6 cellular contexts compared by ENCODE assay signal in the genomic region with DNA sequence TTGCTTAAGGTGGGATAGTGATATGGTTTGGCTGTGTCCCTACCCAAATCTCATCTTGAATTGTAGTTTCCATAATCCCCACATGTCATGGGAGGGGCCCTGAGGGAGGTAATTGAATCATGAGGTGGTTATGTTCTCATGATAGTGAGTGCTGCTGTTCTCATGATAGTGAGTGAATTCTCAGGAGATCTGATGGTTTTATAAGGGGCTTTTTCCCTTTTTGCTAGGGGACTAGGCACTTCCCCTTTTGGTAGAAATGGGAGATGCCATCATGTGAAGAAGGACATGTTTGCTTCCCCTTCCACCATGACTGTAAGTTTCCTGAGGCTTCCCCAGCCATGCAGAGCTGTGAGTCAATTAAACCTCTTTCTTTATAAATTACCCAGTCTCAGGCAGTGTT.
DNase-seq lines count a peak whose midpoint lies in the region; ATAC-seq, FAIRE-seq and TF ChIP-seq lines count a peak whose summit lies in the region.
"Not testable (repeated sequence)": the region's sequence is repeated elsewhere in the genome, so short reads cannot be mapped to it uniquely, and the experiment has no call there.

No MANE protein-coding gene starts in this region.

- intact Hi-C loops in activated B cell treated with CpG ODN at 0.5 μM for 24 hours (cut with micrococcal nuclease): loop anchor here (1.0 kb wide), 1 partner anchor 173 kb away; no protein-coding TSS in a partner anchor
- intact Hi-C loops in K562 (cut with micrococcal nuclease): not testable (repeated sequence)

- not testable (repeated sequence) for H3K36me3 ChIP-seq in K562 (ENCODE audit: control insufficient read depth, insufficient read depth, low read length)

- not testable (repeated sequence) for TF ChIP-seq CTCF in activated B cell treated with CpG ODN at 0.5 μM for 24 hours (IDR thresholded peaks at IDR 0.05); K562 (IDR thresholded peaks at IDR 0.05 in 2 of 3, conservative IDR thresholded peaks at IDR 0.05 in 1 of 3; ENCODE audit: insufficient read depth in 2 of 3, low read depth in 1 of 3, low read length in 3 of 3)

- not testable (repeated sequence) for H3K79me2 ChIP-seq in K562 (ENCODE audit: control insufficient read depth, insufficient read depth, low read length)

- not testable (repeated sequence) for TF ChIP-seq POLR2A in K562 (conservative IDR thresholded peaks at IDR 0.05)

- H4K20me1 ChIP-seq in K562 (replicated peaks; ENCODE audit: control insufficient read depth, insufficient read depth, low read length): not testable (repeated sequence)

- not testable (repeated sequence) for H3K9me3 ChIP-seq in K562 (replicated peaks; ENCODE audit: control insufficient read depth, insufficient read depth, low read depth, low read length)

- H3K4me2 ChIP-seq in K562 (ENCODE audit: insufficient read depth, low read length): not testable (repeated sequence)

- not testable (repeated sequence) for H3K9me1 ChIP-seq in K562 (ENCODE audit: control insufficient read depth, insufficient read depth, low read length)

- H3K4me1 Mint-ChIP-seq in activated B cell treated with CpG ODN at 0.5 μM for 24 hours, naive B cell: not testable (repeated sequence)

- FAIRE-seq in K562 (lab: Jason Lieb, UNC): not testable (repeated sequence)

- DNase-seq in KBM-7 (peak; percentile 21), MV-4-11 (lab: John Stamatoyannopoulos, UW) (peak; percentile 25), OCI-M1 (lab: John Stamatoyannopoulos, UW) (peak; percentile 52), naive B cell (peak; percentile 3)
- not testable (repeated sequence) for DNase-seq in activated B cell treated with CpG ODN at 0.5 μM for 24 hours; K562 (ENCODE audit: extremely low read depth in 1 of 4, low spot score in 3 of 4)

- H2AFZ ChIP-seq in K562 (ENCODE audit: low read depth, low read length): not testable (repeated sequence)

- H3K27me3 Mint-ChIP-seq in activated B cell treated with CpG ODN at 0.5 μM for 24 hours, naive B cell: not testable (repeated sequence)

- H3K36me3 Mint-ChIP-seq in activated B cell treated with CpG ODN at 0.5 μM for 24 hours (ENCODE audit: low read depth); naive B cell: not testable (repeated sequence)

- POLR2A ChIA-PET in activated B cell treated with CpG ODN at 0.5 μM for 24 hours (lab: Charles Lee); K562 (lab: Yijun Ruan, JAX): not testable (repeated sequence)

- not testable (repeated sequence) for H3K27me3 ChIP-seq in K562 (ENCODE audit: control insufficient read depth in 2 of 2, insufficient read depth in 2 of 2, low read length in 2 of 2)

- not testable (repeated sequence) for H3K4me1 ChIP-seq in K562 (replicated peaks in 1 of 2; ENCODE audit: control insufficient read depth in 2 of 2, insufficient read depth in 2 of 2, low read length in 2 of 2)

- H3K9ac ChIP-seq in K562 (ENCODE audit: insufficient read depth in 1 of 2, low read depth in 2 of 2, low read length in 2 of 2): not testable (repeated sequence)

- H3K9me3 Mint-ChIP-seq in activated B cell treated with CpG ODN at 0.5 μM for 24 hours, naive B cell: not testable (repeated sequence)

- H3K4me3 ChIP-seq in K562: not testable (repeated sequence)

- H3K27ac ChIP-seq in K562 (ENCODE audit: extremely low read depth, low read depth, low read length): not testable (repeated sequence)

- CTCF ChIA-PET in activated B cell treated with CpG ODN at 0.5 μM for 24 hours (lab: Charles Lee); K562 (lab: Yijun Ruan, JAX; ENCODE audit: low intra/inter-chr PET ratio): not testable (repeated sequence)

- TF ChIP-seq EP300 in K562 (IDR thresholded peaks at IDR 0.05; ENCODE audit: low read length): not testable (repeated sequence)

- not testable (repeated sequence) for TF ChIP-seq RAD21 in K562 (CRISPR knock-in tag; conservative IDR thresholded peaks at IDR 0.05 in 1 of 2, IDR thresholded peaks at IDR 0.05 in 1 of 2)

- H3K27ac Mint-ChIP-seq in activated B cell treated with CpG ODN at 0.5 μM for 24 hours: peak overlapping the region; percentile 56
- not testable (repeated sequence) for H3K27ac Mint-ChIP-seq in naive B cell

- in situ Hi-C loops in KBM-7 (cut with MboI; ENCODE audit: low pct_unique_long_range_greater_than_20kb, low sequenced_read_pairs); K562 (cut with MboI): not testable (repeated sequence)

- peak; percentile 87 for ATAC-seq in activated B cell treated with CpG ODN at 0.5 μM for 24 hours (ENCODE audit: low read depth)
- ATAC-seq in K562: not testable (repeated sequence)
- peak; percentile 79 to 81 for ATAC-seq in naive B cell (ENCODE audit: low read depth in 2 of 2)

- H3K4me3 Mint-ChIP-seq in activated B cell treated with CpG ODN at 0.5 μM for 24 hours, naive B cell: not testable (repeated sequence)

- BruUV-seq in K562 (replicated peaks; lab: Mats Ljungman, UMichigan): not testable (repeated sequence)

TF ChIP-seq in K562, 482 proteins besides CTCF, POLR2A, EP300 and RAD21:
- peak; percentile 73 for TF ChIP-seq SPI1 (IDR thresholded peaks at IDR 0.05; ENCODE audit: borderline replicate concordance, low read depth, low read length)
